In genomic region chr11:28529540-28530410, GRCh38 we compare ENCODE assay signal across 8 cellular contexts.
DNase-seq lines count a peak whose midpoint lies in the region; ATAC-seq, FAIRE-seq and TF ChIP-seq lines count a peak whose summit lies in the region.

No MANE protein-coding gene starts in this region.

- peak in 1 of 2 experiments; percentile 45 for DNase-seq in Caco-2
- peak; percentile 55 for DNase-seq in HFF-Myc (ENCODE audit: extremely low read depth, low read depth)
- peak; percentile 44 for DNase-seq in OCI-LY7 (ENCODE audit: low spot score)
- DNase-seq in fibroblast of mammary gland (ENCODE audit: low read depth), result peak; percentile 77
- DNase-seq in small intestine, result peak; percentile 52
- DNase-seq in ascending aorta (ENCODE audit: low spot score in 2 of 2), result no peak

- no peaks in the 10 kb centered on the region for H3K4me1 Mint-ChIP-seq in Caco-2 (ENCODE audit: low read depth, unreplicated experiment)

- H3K9me3 ChIP-seq in Caco-2 (peaks cover 22% of the 10 kb centered on the region), OCI-LY7 (ENCODE audit: low read length) (0 out of 2 replicates have a peak, but pooled peaks cover 8% of the 10 kb centered on the region), small intestine (ENCODE audit: control insufficient read depth, low read depth) (no peaks in the 10 kb centered on the region), ascending aorta (peaks cover 0 to 9% of the 10 kb centered on the region in 2 donors)

- no peak overlapping the region for H2AFZ ChIP-seq in OCI-LY7 (ENCODE audit: low read length)

- H3K4me1 ChIP-seq in Caco-2 (no peaks in the 10 kb centered on the region), OCI-LY7 (ENCODE audit: insufficient read depth, low read length, poor library complexity, severe bottlenecking) (no peaks in the 10 kb centered on the region), small intestine (ENCODE audit: control insufficient read depth in 2 of 2, insufficient read depth in 1 of 2, low read depth in 1 of 2, low read length in 1 of 2) (no peaks in the 10 kb centered on the region), ascending aorta (no peaks in the 10 kb centered on the region)

- no peak overlapping the region for H3K4me2 ChIP-seq in OCI-LY7 (ENCODE audit: low read length)

- H4K20me1 ChIP-seq in OCI-LY7 (ENCODE audit: insufficient read depth, low read length), result no peaks in the 10 kb centered on the region

- no peaks in the 10 kb centered on the region for H3K36me3 ChIP-seq in Caco-2 (ENCODE audit: control insufficient read depth, insufficient read depth, low read length)
- no peaks in the 10 kb centered on the region for H3K36me3 ChIP-seq in OCI-LY7 (ENCODE audit: insufficient read depth, low read length)
- no peaks in the 10 kb centered on the region for H3K36me3 ChIP-seq in small intestine (ENCODE audit: control insufficient read depth in 2 of 2, insufficient read depth in 2 of 2, low read length in 2 of 2)
- no peaks in the 10 kb centered on the region for H3K36me3 ChIP-seq in ascending aorta

- no peak for FAIRE-seq in small intestine (lab: Jason Lieb, UNC)

- CTCF ChIA-PET in Caco-2 (lab: Charles Lee), result interaction anchor here (0.6 to 1.3 kb wide), 6 partner anchors 12 to 835 kb away, joined by 3 to 15 read pairs (median 4); partner anchors contain the start of gene BDNF
- CTCF ChIA-PET in OCI-LY7 (lab: Charles Lee; ENCODE audit: unreplicated experiment), result no interaction called here

- H3K79me2 ChIP-seq in OCI-LY7 (ENCODE audit: insufficient read depth, low read depth, low read length), result no peaks in the 10 kb centered on the region

- TF ChIP-seq CTCF in Caco-2 (IDR thresholded peaks at IDR 0.05; ENCODE audit: insufficient read depth in 1 of 2, low read depth in 1 of 2, low read length in 1 of 2, severe bottlenecking in 1 of 2, unreplicated experiment in 1 of 2) (peak; percentile 39 to 47), HFF-Myc (IDR thresholded peaks at IDR 0.05; ENCODE audit: low read depth, low read length, missing control alignments) (no peak), OCI-LY7 (conservative IDR thresholded peaks at IDR 0.05; ENCODE audit: low read length) (peak; percentile 76), fibroblast of mammary gland (conservative IDR thresholded peaks at IDR 0.05; ENCODE audit: control insufficient read depth, insufficient read depth, low read depth, low read length) (peak; percentile 43), ascending aorta (IDR thresholded peaks at IDR 0.05) (peak in 1 of 3 experiments; percentile 26)

- H3K4me3 ChIP-seq in Caco-2 (ENCODE audit: low read depth, low read length), result no peak overlapping the region
- no peak overlapping the region for H3K4me3 ChIP-seq in HFF-Myc (replicated peaks; ENCODE audit: low read depth, low read length)
- H3K4me3 ChIP-seq in OCI-LY7 (ENCODE audit: low read depth, low read length, poor library complexity, severe bottlenecking), result no peak overlapping the region
- H3K4me3 ChIP-seq in fibroblast of mammary gland (ENCODE audit: control insufficient read depth, low read depth, low read length), result no peak overlapping the region
- H3K4me3 ChIP-seq in small intestine (ENCODE audit: low read depth in 1 of 2, low read length in 2 of 2), result no peak overlapping the region
- no peak overlapping the region for H3K4me3 ChIP-seq in ascending aorta

- peaks cover 3% of the 10 kb centered on the region for H3K9me3 Mint-ChIP-seq in Caco-2 (ENCODE audit: unreplicated experiment)

- H3K27ac ChIP-seq in OCI-LY7 (ENCODE audit: low read depth, low read length, poor library complexity, severe bottlenecking) (no peak overlapping the region), small intestine (ENCODE audit: low read depth in 1 of 2, low read length in 1 of 2) (no peak overlapping the region), ascending aorta (no peak overlapping the region)

- intact Hi-C loops in Caco-2 (cut with micrococcal nuclease; ENCODE audit: unreplicated experiment) (loop anchor here (1.0 to 10.0 kb wide), 3 partner anchors 165 to 830 kb away; no protein-coding TSS in a partner anchor), OCI-LY7 (cut with micrococcal nuclease; ENCODE audit: unreplicated experiment) (loop anchor here (1.0 kb wide), 1 partner anchor 830 kb away; no protein-coding TSS in a partner anchor), ascending aorta (cut with DNase I) (loop anchor here (2.0 kb wide), 1 partner anchor 831 kb away; no protein-coding TSS in a partner anchor)

- WGBS in small intestine, 3 donors, result 40 to 50% (median 41%) methylated on average over 3 of the region's 3 CpGs

- no peaks in the 10 kb centered on the region for H3K27me3 Mint-ChIP-seq in Caco-2 (ENCODE audit: insufficient read depth, unreplicated experiment)

- H3K4me3 Mint-ChIP-seq in Caco-2 (ENCODE audit: unreplicated experiment), result no peak overlapping the region

- BruUV-seq in Caco-2 (replicated peaks; lab: Mats Ljungman, UMichigan), result no TSS peak
- no TSS peak for BruUV-seq in OCI-LY7 (replicated peaks; lab: Mats Ljungman, UMichigan)

- POLR2A ChIA-PET in Caco-2 (lab: Charles Lee), result no interaction called here
- POLR2A ChIA-PET in OCI-LY7 (lab: Charles Lee), result interaction anchor here (0.6 kb wide), 1 partner anchor 613 kb away, joined by 3 read pairs; no protein-coding TSS in a partner anchor

- no peaks in the 10 kb centered on the region for H3K36me3 Mint-ChIP-seq in Caco-2 (ENCODE audit: insufficient read depth, unreplicated experiment)

- no peaks in the 10 kb centered on the region for H3K27me3 ChIP-seq in Caco-2 (replicated peaks; ENCODE audit: control insufficient read depth, insufficient read depth, low read length)
- no peaks in the 10 kb centered on the region for H3K27me3 ChIP-seq in small intestine (ENCODE audit: control insufficient read depth in 2 of 2, insufficient read depth in 2 of 2, low read length in 2 of 2)
- H3K27me3 ChIP-seq in ascending aorta, result no peaks in the 10 kb centered on the region

- ATAC-seq in GM21360 (IDR thresholded peaks at IDR 0.05; ENCODE audit: unreplicated experiment) (no peak), HG03521 (IDR thresholded peaks at IDR 0.05; ENCODE audit: unreplicated experiment) (no peak)

- H3K9me2 ChIP-seq in OCI-LY7 (ENCODE audit: insufficient read depth, low read length), result no peaks in the 10 kb centered on the region

- no peak overlapping the region for H3K27ac Mint-ChIP-seq in Caco-2 (ENCODE audit: unreplicated experiment)

Comparison
In these comparisons a context has a peak if more than half of its experiments do, and no peak if none do; other contexts are left out.
1. DNase-seq: peak in HFF-Myc (single experiment), OCI-LY7 (single experiment), fibroblast of mammary gland (single experiment) and small intestine (single experiment); none in ascending aorta (0 of 2).